15 cellular contexts compared by ENCODE assay signal in the genomic region with DNA sequence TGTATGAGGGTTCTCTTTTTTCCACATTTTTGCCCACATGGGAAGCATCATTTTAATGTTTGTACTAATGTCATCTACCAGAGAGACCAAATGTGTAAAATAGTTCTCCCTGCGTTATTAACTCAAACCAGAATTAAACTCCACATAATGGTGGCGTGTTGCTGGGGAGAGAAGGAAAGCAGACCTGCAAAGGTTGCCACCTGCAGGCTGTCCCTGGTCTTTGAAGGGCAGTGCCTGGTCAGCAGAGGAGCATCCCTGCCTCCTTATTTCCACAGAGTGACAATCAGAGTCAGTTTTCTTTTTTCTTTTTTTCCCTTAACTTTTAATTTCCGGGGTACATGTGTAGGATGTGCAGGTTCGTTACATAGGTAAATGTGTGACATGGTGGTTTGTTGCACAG.
A peak's percentile ranks its signal among the peaks of the same experiment; 100 is the strongest.
DNase-seq lines count a peak whose midpoint lies in the region; ATAC-seq and TF ChIP-seq lines count a peak whose summit lies in the region.
"Had no signal": no experiment of that assay in that cellular context is flagged by ENCODE, and none has a peak within 500 bp of the region (broad histone marks: within the 10 kb centered on the region; RNA-seq: fewer than 3 reads in every experiment).

No MANE protein-coding gene starts in this region.

- H3K27ac ChIP-seq in Panc1 (ENCODE audit: low read length) (no peak overlapping the region), testis (no peak overlapping the region), gastrocnemius medialis (no peak overlapping the region)
- H3K27ac ChIP-seq: prostate gland had no signal

- no peaks in the 10 kb centered on the region for H3K4me1 ChIP-seq in Panc1 (ENCODE audit: control insufficient read depth, insufficient read depth, low read length)
- H3K4me1 ChIP-seq in testis, result no peaks in the 10 kb centered on the region
- H3K4me1 ChIP-seq in gastrocnemius medialis, result no peaks in the 10 kb centered on the region
- H3K4me1 ChIP-seq: prostate gland had no signal

- WGBS in testis, 2 donors, result 83 to 92% methylated on average over 4 of the region's 4 CpGs

- in situ Hi-C loops in Panc1 (cut with HindIII; ENCODE audit: low pct_unique_long_range_greater_than_20kb, low sequenced_read_pairs) (no loop called here), gastrocnemius medialis (cut with MboI; ENCODE audit: low sequenced_read_pairs in 4 of 4) (no loop called here)

- no peak overlapping the region for H3K4me3 ChIP-seq in Panc1 (ENCODE audit: low read depth in 2 of 2, low read length in 2 of 2)
- H3K4me3 ChIP-seq in fibroblast of pulmonary artery (replicated peaks; ENCODE audit: low read depth, low read length), result no peak overlapping the region
- H3K4me3 ChIP-seq in testis, result no peak overlapping the region
- H3K4me3 ChIP-seq in gastrocnemius medialis, result no peak overlapping the region
- H3K4me3 ChIP-seq: prostate gland had no signal

- no peaks in the 10 kb centered on the region for H3K9me3 ChIP-seq in Panc1 (ENCODE audit: control insufficient read depth, insufficient read depth, low read depth, low read length)
- no peaks in the 10 kb centered on the region for H3K9me3 ChIP-seq in testis
- H3K9me3 ChIP-seq in gastrocnemius medialis, result no peaks in the 10 kb centered on the region
- H3K9me3 ChIP-seq: prostate gland had no signal

- intact Hi-C loops in Panc1 (cut with micrococcal nuclease; ENCODE audit: unreplicated experiment), result no loop called here
- intact Hi-C loops in testis (cut with DNase I; ENCODE audit: low total_unique reads), result no loop called here
- intact Hi-C loops in gastrocnemius medialis (cut with DNase I; ENCODE audit: low total_unique reads), result loop anchor here (10.0 kb wide), 1 partner anchor 135 kb away; no protein-coding TSS in a partner anchor

- no TSS peak for BruUV-seq in Panc1 (replicated peaks; lab: Mats Ljungman, UMichigan)

- ATAC-seq in Panc1 (no peak), gastrocnemius medialis (no peak)
- ATAC-seq in activated CD4-positive, CD25-positive, alpha-beta regulatory T cell treated with anti-CD3 and anti-CD28 coated beads, Interleukin-2, amount 50 U/mL, for 24 hours, result no peak
- ATAC-seq: activated CD8-positive, alpha-beta T cell treated with anti-CD3 and anti-CD28 coated beads for 36 hours; left cardiac atrium had no signal

- POLR2A ChIA-PET in Panc1 (lab: Charles Lee), result no interaction called here

- H3K36me3 ChIP-seq in Panc1 (ENCODE audit: control insufficient read depth, insufficient read depth, low read length), result no peaks in the 10 kb centered on the region
- no peaks in the 10 kb centered on the region for H3K36me3 ChIP-seq in testis (ENCODE audit: low read depth, missing control alignments)
- no peaks in the 10 kb centered on the region for H3K36me3 ChIP-seq in gastrocnemius medialis
- H3K36me3 ChIP-seq: prostate gland had no signal

- DNase-seq in NCI-H146 (lab: John Stamatoyannopoulos, UW) (peak; percentile 4), NCI-H146 treated with DMSO at 0.1 percent for 48 hours (lab: John Stamatoyannopoulos, UW; ENCODE audit: unreplicated experiment) (no peak), Panc1 (ENCODE audit: low read depth, low spot score) (no peak), fibroblast of pulmonary artery (ENCODE audit: low read depth) (no peak), testis (peak; percentile 24), gastrocnemius medialis (no peak), NCI-H2107 (lab: John Stamatoyannopoulos, UW) (no peak)
- DNase-seq: activated CD8-positive, alpha-beta T cell treated with anti-CD3 and anti-CD28 coated beads for 36 hours; CD8-positive, alpha-beta memory T cell; left cardiac atrium; NCI-H2171 treated with DMSO at 0.1 percent for 48 hours; SIG-M5; T1000 had no signal

- TF ChIP-seq POLR2A in testis (IDR thresholded peaks at IDR 0.05) (no peak), gastrocnemius medialis (IDR thresholded peaks at IDR 0.05) (no peak)

- TF ChIP-seq CTCF in Panc1 (IDR thresholded peaks at IDR 0.05) (peak; percentile 10; the same call in 1 of the 2 replicates), fibroblast of pulmonary artery (IDR thresholded peaks at IDR 0.05; ENCODE audit: low read length, missing control alignments) (peak; percentile 34), testis (IDR thresholded peaks at IDR 0.05) (no peak), gastrocnemius medialis (IDR thresholded peaks at IDR 0.05 in 4 of 5, conservative IDR thresholded peaks at IDR 0.05 in 1 of 5) (no peak)

- CTCF ChIA-PET in Panc1 (lab: Charles Lee), result no interaction called here

- H3K27me3 ChIP-seq in Panc1 (ENCODE audit: control insufficient read depth, insufficient read depth, low read length) (no peaks in the 10 kb centered on the region), testis (no peaks in the 10 kb centered on the region), gastrocnemius medialis (no peaks in the 10 kb centered on the region)

Comparison
In these comparisons a context has a peak if more than half of its experiments do, and no peak if none do; other contexts are left out.
1. DNase-seq: peak in NCI-H146 (single experiment) and testis (single experiment); none in NCI-H146 treated with DMSO at 0.1 percent for 48 hours (single experiment), Panc1 (single experiment), fibroblast of pulmonary artery (single experiment), gastrocnemius medialis (0 of 2) and NCI-H2107 (single experiment).
2. CTCF ChIP-seq: peak in Panc1 (single experiment) and fibroblast of pulmonary artery (single experiment); none in testis (0 of 3) and gastrocnemius medialis (0 of 5).